12 cellular contexts compared by ENCODE assay signal in genomic region chr10:79323602-79324001, GRCh38. TPM values are rescaled to one million over a fixed set of nuclear protein-coding genes. Genes with fewer than 3 reads are reported as not detected.
A peak's percentile ranks its signal among the peaks of the same experiment; 100 is the strongest.
DNase-seq lines count a peak whose midpoint lies in the region; ATAC-seq and TF ChIP-seq lines count a peak whose summit lies in the region.
"Had no signal": no experiment of that assay in that cellular context is flagged by ENCODE, and none has a peak within 500 bp of the region (broad histone marks: within the 10 kb centered on the region; RNA-seq: fewer than 3 reads in every experiment).

No MANE protein-coding gene starts in this region.

- no peaks in the 10 kb centered on the region for H3K36me3 Mint-ChIP-seq in activated T-cell treated with anti-CD3 and anti-CD28 coated beads, Interleukin-2, amount 50 U/mL, for 4 hours (ENCODE audit: insufficient read depth)
- no peaks in the 10 kb centered on the region for H3K36me3 Mint-ChIP-seq in T-cell
- no peaks in the 10 kb centered on the region for H3K36me3 Mint-ChIP-seq in immature natural killer cell
- H3K36me3 Mint-ChIP-seq in stimulated activated effector memory CD8-positive, alpha-beta T cell treated with anti-CD3 and anti-CD28 coated beads, Interleukin-12 subunit alpha, Interleukin-12 subunit beta, amount 100 ng/mL, for 72 hours = peaks cover 11% of the 10 kb centered on the region

- H3K27ac Mint-ChIP-seq in T-cell (peak overlapping the region; percentile 95 to 98), immature natural killer cell (peak overlapping the region; percentile 92 to 98 (median 94))
- H3K27ac Mint-ChIP-seq in stimulated activated effector memory CD8-positive, alpha-beta T cell treated with anti-CD3 and anti-CD28 coated beads, Interleukin-12 subunit alpha, Interleukin-12 subunit beta, amount 100 ng/mL, for 72 hours = peak overlapping the region; percentile 99

- no peak for DNase-seq in activated T-cell treated with anti-CD3 and anti-CD28 coated beads, Interleukin-2, amount 50 U/mL, for 4 hours
- DNase-seq in activated T-cell treated with anti-CD3 and anti-CD28 coated beads for 4 hours = no peak
- no peak for DNase-seq in T-cell
- no peak for DNase-seq in immature natural killer cell
- DNase-seq in stimulated activated effector memory CD8-positive, alpha-beta T cell treated with anti-CD3 and anti-CD28 coated beads, Interleukin-12 subunit alpha, Interleukin-12 subunit beta, amount 100 ng/mL, for 72 hours (ENCODE audit: low spot score in 2 of 2) = no peak
- DNase-seq in foreskin fibroblast = no peak
- no peak for DNase-seq in glomerular visceral epithelial cell (ENCODE audit: extremely low spot score)
- DNase-seq: H7, NCI-H1048, SIG-M5 had no signal

- no peaks in the 10 kb centered on the region for H3K27me3 Mint-ChIP-seq in activated T-cell treated with anti-CD3 and anti-CD28 coated beads, Interleukin-2, amount 50 U/mL, for 4 hours (ENCODE audit: low read depth)
- H3K27me3 Mint-ChIP-seq in T-cell = no peaks in the 10 kb centered on the region
- peaks cover 0 to 3% (median 2%) of the 10 kb centered on the region in 3 donors for H3K27me3 Mint-ChIP-seq in immature natural killer cell (ENCODE audit: low read depth in 3 of 3)

- peaks cover 9% of the 10 kb centered on the region for H3K9me3 Mint-ChIP-seq in activated T-cell treated with anti-CD3 and anti-CD28 coated beads, Interleukin-2, amount 50 U/mL, for 4 hours
- H3K9me3 Mint-ChIP-seq in T-cell (peaks cover 0 to 5% (median 4%) of the 10 kb centered on the region in 3 donors), immature natural killer cell (no peaks in the 10 kb centered on the region)
- peaks cover 4% of the 10 kb centered on the region for H3K9me3 Mint-ChIP-seq in stimulated activated effector memory CD8-positive, alpha-beta T cell treated with anti-CD3 and anti-CD28 coated beads, Interleukin-12 subunit alpha, Interleukin-12 subunit beta, amount 100 ng/mL, for 72 hours

- peaks cover 64% of the 10 kb centered on the region for H3K4me1 Mint-ChIP-seq in activated T-cell treated with anti-CD3 and anti-CD28 coated beads, Interleukin-2, amount 50 U/mL, for 4 hours (ENCODE audit: low read depth)
- H3K4me1 Mint-ChIP-seq in T-cell (peaks cover 55 to 66% (median 65%) of the 10 kb centered on the region in 3 donors), immature natural killer cell (peaks cover 59 to 62% of the 10 kb centered on the region in 2 donors)
- peaks cover 58% of the 10 kb centered on the region for H3K4me1 Mint-ChIP-seq in stimulated activated effector memory CD8-positive, alpha-beta T cell treated with anti-CD3 and anti-CD28 coated beads, Interleukin-12 subunit alpha, Interleukin-12 subunit beta, amount 100 ng/mL, for 72 hours

- peak overlapping the region; percentile 57 for H3K4me3 Mint-ChIP-seq in activated T-cell treated with anti-CD3 and anti-CD28 coated beads, Interleukin-2, amount 50 U/mL, for 4 hours
- H3K4me3 Mint-ChIP-seq in T-cell (peak overlapping the region in 2 of 3 donors; percentile 62 to 75), immature natural killer cell (peak overlapping the region; percentile 73 to 85 (median 80))
- H3K4me3 Mint-ChIP-seq in stimulated activated effector memory CD8-positive, alpha-beta T cell treated with anti-CD3 and anti-CD28 coated beads, Interleukin-12 subunit alpha, Interleukin-12 subunit beta, amount 100 ng/mL, for 72 hours = peak overlapping the region; percentile 75

- POLR2A ChIA-PET in T-cell (lab: Charles Lee) = interaction anchor here in 1 of 2 donors (0.7 to 1.1 kb wide), 2 partner anchors 11 to 1175 kb away, joined by 3 read pairs; no protein-coding TSS in a partner anchor

- CTCF ChIA-PET in T-cell (lab: Charles Lee) = interaction anchor here (0.6 to 1.7 kb wide), 7 partner anchors 18 to 1278 kb away, joined by 3 to 5 read pairs (median 3); no protein-coding TSS in a partner anchor

- no peak for ATAC-seq in activated T-cell treated with anti-CD3 and anti-CD28 coated beads, Interleukin-2, amount 50 U/mL, for 4 hours
- ATAC-seq in T-cell (replicated peaks in 1 of 4) (no peak), GM21447 (IDR thresholded peaks at IDR 0.05; ENCODE audit: unreplicated experiment) (no peak)
- ATAC-seq in stimulated activated effector memory CD8-positive, alpha-beta T cell treated with anti-CD3 and anti-CD28 coated beads, Interleukin-12 subunit alpha, Interleukin-12 subunit beta, amount 100 ng/mL, for 72 hours = no peak
- ATAC-seq: HepG2 had no signal

- no peak overlapping the region for H3K4me3 ChIP-seq in foreskin fibroblast (ENCODE audit: low read depth in 1 of 2, low read length in 2 of 2)

- TF ChIP-seq CTCF in foreskin fibroblast (IDR thresholded peaks at IDR 0.05; ENCODE audit: low read depth, low read length) = no peak

RNA-seq across cellular contexts. Expression of gene PPIF, which starts 23.7 kb away (rescaled TPM):
- total RNA-seq in activated T-cell treated with anti-CD3 and anti-CD28 coated beads, Interleukin-2, amount 50 U/mL, for 4 hours = 100 to 1,000 TPM; 199 to 232 (median 203) TPM
- total RNA-seq in T-cell = 10 to 100 TPM; 25.6 to 36.2 (median 31.3) TPM
- polyA plus RNA-seq in immature natural killer cell = 10 to 100 TPM in 2 of 3 donors, 1 to 10 TPM in 1; 9.6 to 15.1 (median 13.1) TPM

Comparison
In these comparisons a context has a peak if more than half of its experiments do, and no peak if none do; other contexts are left out.
1. RNA of gene PPIF, which starts 23.7 kb away (total RNA-seq): 199 to 232 TPM in activated T-cell treated with anti-CD3 and anti-CD28 coated beads, Interleukin-2, amount 50 U/mL, for 4 hours; 25.6 to 36.2 TPM in T-cell; every median in the first group is over 4 times any median in the second.
2. Peak in every context shown above with its lines, with median percentiles within 50 percentile points of each other: H3K4me3 Mint-ChIP-seq and H3K27ac Mint-ChIP-seq.